Comparison of ENCODE assay signal across 1 cellular context in the genomic region with DNA sequence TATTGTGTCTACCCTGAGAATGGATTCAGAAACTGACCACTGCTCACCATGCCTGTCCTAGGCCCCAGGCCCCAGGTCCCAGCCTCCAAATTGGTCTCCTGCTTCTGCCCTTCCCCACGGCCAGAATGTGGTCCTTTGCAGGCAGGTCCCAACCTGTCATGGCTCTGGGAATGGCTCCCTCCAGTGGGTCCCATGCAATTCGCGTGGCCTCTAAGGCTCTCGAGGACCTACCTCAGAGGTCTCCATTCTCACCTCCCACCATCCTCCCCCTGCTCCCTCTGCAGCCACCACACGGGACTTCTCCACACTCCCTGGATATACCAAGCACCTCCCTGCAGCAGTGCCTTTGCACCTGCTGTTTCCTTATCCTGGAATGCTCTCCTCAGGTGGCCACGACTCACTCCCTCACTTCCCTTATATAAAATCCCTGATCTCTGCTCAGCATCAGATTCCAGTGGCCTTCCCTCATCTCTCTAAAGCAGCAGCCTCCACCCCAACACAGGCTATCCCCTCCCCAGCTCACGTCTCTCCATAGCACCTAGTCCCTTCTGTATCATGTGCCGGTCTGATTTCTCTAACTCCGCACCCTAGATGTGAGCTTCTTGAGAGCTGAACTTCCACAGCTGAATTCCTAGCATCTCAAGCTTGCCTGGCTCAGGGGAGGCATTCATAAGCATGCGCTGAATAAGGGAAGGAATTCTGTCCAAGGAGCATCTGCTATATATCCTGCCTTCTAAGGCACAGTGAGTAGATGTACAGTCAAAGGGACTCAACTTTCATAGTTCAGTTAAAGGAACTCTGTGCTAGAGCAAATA.
TF ChIP-seq lines count a peak whose summit lies in the region.

No MANE protein-coding gene starts in this region.

TF ChIP-seq in K562, 482 proteins besides CTCF, POLR2A, EP300 and RAD21:
- no peak for TF ChIP-seq RAD51 (IDR thresholded peaks at IDR 0.05; ENCODE audit: borderline replicate concordance, low read depth)
- TF ChIP-seq FOS (IDR thresholded peaks at IDR 0.05; ENCODE audit: extremely low read depth, insufficient read length): no peak
- TF ChIP-seq, protein P1, sequence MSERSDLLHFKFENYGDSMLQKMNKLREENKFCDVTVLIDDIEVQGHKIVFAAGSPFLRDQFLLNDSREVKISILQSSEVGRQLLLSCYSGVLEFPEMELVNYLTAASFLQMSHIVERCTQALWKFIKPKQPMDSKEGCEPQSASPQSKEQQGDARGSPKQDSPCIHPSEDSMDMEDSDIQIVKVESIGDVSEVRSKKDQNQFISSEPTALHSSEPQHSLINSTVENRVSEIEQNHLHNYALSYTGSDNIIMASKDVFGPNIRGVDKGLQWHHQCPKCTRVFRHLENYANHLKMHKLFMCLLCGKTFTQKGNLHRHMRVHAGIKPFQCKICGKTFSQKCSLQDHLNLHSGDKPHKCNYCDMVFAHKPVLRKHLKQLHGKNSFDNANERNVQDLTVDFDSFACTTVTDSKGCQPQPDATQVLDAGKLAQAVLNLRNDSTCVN (CRISPR knock-in tag; IDR thresholded peaks at IDR 0.05): no peak
- TF ChIP-seq SMC3 (conservative IDR thresholded peaks at IDR 0.05; ENCODE audit: insufficient read depth, low read depth, low read length): no peak
- TF ChIP-seq, protein P2, sequence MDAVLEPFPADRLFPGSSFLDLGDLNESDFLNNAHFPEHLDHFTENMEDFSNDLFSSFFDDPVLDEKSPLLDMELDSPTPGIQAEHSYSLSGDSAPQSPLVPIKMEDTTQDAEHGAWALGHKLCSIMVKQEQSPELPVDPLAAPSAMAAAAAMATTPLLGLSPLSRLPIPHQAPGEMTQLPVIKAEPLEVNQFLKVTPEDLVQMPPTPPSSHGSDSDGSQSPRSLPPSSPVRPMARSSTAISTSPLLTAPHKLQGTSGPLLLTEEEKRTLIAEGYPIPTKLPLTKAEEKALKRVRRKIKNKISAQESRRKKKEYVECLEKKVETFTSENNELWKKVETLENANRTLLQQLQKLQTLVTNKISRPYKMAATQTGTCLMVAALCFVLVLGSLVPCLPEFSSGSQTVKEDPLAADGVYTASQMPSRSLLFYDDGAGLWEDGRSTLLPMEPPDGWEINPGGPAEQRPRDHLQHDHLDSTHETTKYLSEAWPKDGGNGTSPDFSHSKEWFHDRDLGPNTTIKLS (IDR thresholded peaks at IDR 0.05; ENCODE audit: borderline replicate concordance, low read depth): no peak
- TF ChIP-seq CEBPG (CRISPR knock-in tag; IDR thresholded peaks at IDR 0.05): no peak
- no peak for TF ChIP-seq CEBPG (tag; conservative IDR thresholded peaks at IDR 0.05 in 1 of 2, IDR thresholded peaks at IDR 0.05 in 1 of 2)
- no peak for TF ChIP-seq ZNF561 (CRISPR knock-in tag; conservative IDR thresholded peaks at IDR 0.05)
- TF ChIP-seq MXI1 (IDR thresholded peaks at IDR 0.05; ENCODE audit: low read depth, low read length): no peak
- TF ChIP-seq ZNF217 (CRISPR knock-in tag; IDR thresholded peaks at IDR 0.05): no peak
- TF ChIP-seq YBX1 (IDR thresholded peaks at IDR 0.05): no peak
- TF ChIP-seq, protein P3, sequence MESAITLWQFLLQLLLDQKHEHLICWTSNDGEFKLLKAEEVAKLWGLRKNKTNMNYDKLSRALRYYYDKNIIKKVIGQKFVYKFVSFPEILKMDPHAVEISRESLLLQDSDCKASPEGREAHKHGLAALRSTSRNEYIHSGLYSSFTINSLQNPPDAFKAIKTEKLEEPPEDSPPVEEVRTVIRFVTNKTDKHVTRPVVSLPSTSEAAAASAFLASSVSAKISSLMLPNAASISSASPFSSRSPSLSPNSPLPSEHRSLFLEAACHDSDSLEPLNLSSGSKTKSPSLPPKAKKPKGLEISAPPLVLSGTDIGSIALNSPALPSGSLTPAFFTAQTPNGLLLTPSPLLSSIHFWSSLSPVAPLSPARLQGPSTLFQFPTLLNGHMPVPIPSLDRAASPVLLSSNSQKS (CRISPR knock-in tag; IDR thresholded peaks at IDR 0.05): no peak
- no peak for TF ChIP-seq CBX8 (IDR thresholded peaks at IDR 0.05; ENCODE audit: borderline replicate concordance, extremely low read depth, low read depth, low read length, poor library complexity, severe bottlenecking)
- TF ChIP-seq HDAC2 (IDR thresholded peaks at IDR 0.05): no peak
- TF ChIP-seq, protein P4, sequence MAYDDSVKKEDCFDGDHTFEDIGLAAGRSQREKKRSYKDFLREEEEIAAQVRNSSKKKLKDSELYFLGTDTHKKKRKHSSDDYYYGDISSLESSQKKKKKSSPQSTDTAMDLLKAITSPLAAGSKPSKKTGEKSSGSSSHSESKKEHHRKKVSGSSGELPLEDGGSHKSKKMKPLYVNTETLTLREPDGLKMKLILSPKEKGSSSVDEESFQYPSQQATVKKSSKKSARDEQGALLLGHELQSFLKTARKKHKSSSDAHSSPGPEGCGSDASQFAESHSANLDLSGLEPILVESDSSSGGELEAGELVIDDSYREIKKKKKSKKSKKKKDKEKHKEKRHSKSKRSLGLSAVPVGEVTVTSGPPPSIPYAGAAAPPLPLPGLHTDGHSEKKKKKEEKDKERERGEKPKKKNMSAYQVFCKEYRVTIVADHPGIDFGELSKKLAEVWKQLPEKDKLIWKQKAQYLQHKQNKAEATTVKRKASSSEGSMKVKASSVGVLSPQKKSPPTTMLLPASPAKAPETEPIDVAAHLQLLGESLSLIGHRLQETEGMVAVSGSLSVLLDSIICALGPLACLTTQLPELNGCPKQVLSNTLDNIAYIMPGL (CRISPR knock-in tag; IDR thresholded peaks at IDR 0.05): no peak
